Comparison of ENCODE assay signal across 12 cellular contexts in genomic region chr5:83492331-83492730, GRCh38. TPM values are rescaled to one million over a fixed set of nuclear protein-coding genes. Genes with fewer than 3 reads are reported as not detected.
"Had no signal": no experiment of that assay in that cellular context is flagged by ENCODE, and none has a peak within 500 bp of the region (broad histone marks: within the 10 kb centered on the region; RNA-seq: fewer than 3 reads in every experiment).

No MANE protein-coding gene starts in this region.

- H3K9me3 ChIP-seq: body of pancreas, tibial nerve, vagina had no signal

- H3K27ac ChIP-seq: body of pancreas, tibial nerve, vagina had no signal

- H3K4me1 ChIP-seq: body of pancreas, vagina had no signal

- H3K27me3 ChIP-seq: body of pancreas, tibial nerve, vagina had no signal

- DNase-seq: activated T-cell treated with anti-CD3 and anti-CD28 coated beads, Interleukin-2, amount 50 U/mL, for 1 hour; amniotic stem cell; body of pancreas; dermis blood vessel endothelial cell; endodermal cell; erythroblast; islet precursor cell; posterior cingulate gyrus; small intestine had no signal

- H3K36me3 ChIP-seq: vagina had no signal

- H3K4me3 ChIP-seq: body of pancreas, tibial nerve, vagina had no signal

RNA-seq across cellular contexts. Expression of gene VCAN, which starts 20.8 kb away (rescaled TPM):
- total RNA-seq: T-helper 2 cell treated with Interferon-gamma antibody and Interleukin-4, amounts not matched to agents 100 ng/mL and 5 ng/mL, for 36 hours had no signal
